Comparison of ENCODE assay signal across 35 cellular contexts in genomic region chr2:226803410-226803809, GRCh38.
"Had no signal": no experiment of that assay in that cellular context is flagged by ENCODE, and none has a peak within 500 bp of the region (broad histone marks: within the 10 kb centered on the region; RNA-seq: fewer than 3 reads in every experiment).

No MANE protein-coding gene starts in this region.

- DNase-seq: Karpas-422, Kasumi-1, MG63, MM.1S, MV-4-11, NCI-H1048, NCI-H1092, NCI-H1092 treated with DMSO at 0.1 percent for 48 hours, NCI-H1105, NCI-H1105 treated with DMSO at 0.1 percent for 48 hours, NCI-H1417, NCI-H1417 treated with DMSO at 0.1 percent for 48 hours, NCI-H1436, NCI-H1436 treated with DMSO at 0.1 percent for 48 hours, NCI-H146, NCI-H1694, NCI-H1694 treated with DMSO at 0.1 percent for 48 hours, NCI-H187, NCI-H187 treated with DMSO at 0.1 percent for 48 hours, NCI-H1930, NCI-H2029, NCI-H2029 treated with DMSO at 0.1 percent for 48 hours, NCI-H2081, NCI-H2081 treated with DMSO at 0.1 percent for 48 hours, NCI-H2107, NCI-H2171, NCI-H2171 treated with DMSO at 0.1 percent for 48 hours, NCI-H2227 treated with DMSO at 0.1 percent for 48 hours, NCI-H226, NCI-H345, NCI-H446, NCI-H446 treated with DMSO at 0.1 percent for 48 hours, NCI-H510A, NCI-H510A treated with DMSO at 0.1 percent for 48 hours, NCI-H524 had no signal

- H3K9me3 ChIP-seq: MG63 had no signal

- H3K4me3 ChIP-seq: MG63 had no signal

- H3K36me3 ChIP-seq: MG63 had no signal

- H3K27me3 ChIP-seq: MG63 had no signal
